Comparison of ENCODE assay signal across 8 cellular contexts in the genomic region with DNA sequence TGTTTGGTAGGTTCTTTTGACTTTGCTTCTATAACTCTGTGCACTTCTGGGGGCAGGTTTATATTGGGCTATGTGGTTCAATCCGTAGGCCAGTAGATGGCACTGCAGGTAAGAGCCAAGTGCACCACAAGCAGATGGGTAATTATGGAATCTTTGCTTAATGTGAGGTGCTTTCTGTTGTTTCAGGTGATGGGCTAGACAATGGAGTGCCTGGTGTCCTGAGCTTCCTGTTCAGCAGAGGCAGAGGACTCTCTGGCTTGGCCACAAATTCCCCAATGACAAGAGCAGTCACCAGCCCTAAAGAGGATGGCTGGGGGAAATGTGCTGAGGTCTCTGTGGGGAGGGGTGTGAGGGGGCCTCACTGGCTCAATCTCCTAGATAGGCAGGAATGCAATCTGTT.
DNase-seq lines count a peak whose midpoint lies in the region; ATAC-seq and TF ChIP-seq lines count a peak whose summit lies in the region.

No MANE protein-coding gene starts in this region.

- H3K27ac Mint-ChIP-seq in Calu3 (ENCODE audit: unreplicated experiment), result no peak overlapping the region

- H3K36me3 Mint-ChIP-seq in Calu3 (ENCODE audit: insufficient read depth, unreplicated experiment), result no peaks in the 10 kb centered on the region

- no peak overlapping the region for H3K4me3 ChIP-seq in esophagus squamous epithelium
- no peak overlapping the region for H3K4me3 ChIP-seq in parathyroid adenoma (ENCODE audit: low read depth, low read length)

- H3K79me2 ChIP-seq in parathyroid adenoma, result no peaks in the 10 kb centered on the region

- TF ChIP-seq CTCF in Calu3 (IDR thresholded peaks at IDR 0.05; ENCODE audit: unreplicated experiment) (peak; percentile 57), esophagus squamous epithelium (IDR thresholded peaks at IDR 0.05) (peak in 5 of 6 experiments; percentile 20 to 52 (median 35)), parathyroid adenoma (IDR thresholded peaks at IDR 0.05) (peak; percentile 22)

- H3K4me1 Mint-ChIP-seq in Calu3 (ENCODE audit: low read depth, unreplicated experiment), result peaks cover 9% of the 10 kb centered on the region

- no peak for TF ChIP-seq POLR2A in esophagus squamous epithelium (IDR thresholded peaks at IDR 0.05)

- H3K4me3 Mint-ChIP-seq in Calu3 (ENCODE audit: low read depth, unreplicated experiment), result no peak overlapping the region

- intact Hi-C loops in Calu3 (cut with micrococcal nuclease; ENCODE audit: unreplicated experiment), result loop anchor here (1.0 kb wide), 1 partner anchor 37 kb away; no protein-coding TSS in a partner anchor
- intact Hi-C loops in esophagus squamous epithelium (cut with DNase I), result no loop called here

- H3K9me3 ChIP-seq in esophagus squamous epithelium (no peaks in the 10 kb centered on the region), parathyroid adenoma (ENCODE audit: control insufficient read depth, low read length) (no peaks in the 10 kb centered on the region)

- ATAC-seq in GM18868 (IDR thresholded peaks at IDR 0.05; ENCODE audit: unreplicated experiment), result peak; percentile 95
- peak; percentile 79 for ATAC-seq in HG03103 (IDR thresholded peaks at IDR 0.05; ENCODE audit: low read depth, unreplicated experiment)

- H3K36me3 ChIP-seq in esophagus squamous epithelium (no peaks in the 10 kb centered on the region), parathyroid adenoma (ENCODE audit: control insufficient read depth, insufficient read depth, low read length) (no peaks in the 10 kb centered on the region)

- CTCF ChIA-PET in Calu3 (lab: Charles Lee), result no interaction called here

- H3K27me3 ChIP-seq in esophagus squamous epithelium (no peaks in the 10 kb centered on the region), parathyroid adenoma (ENCODE audit: control insufficient read depth, insufficient read depth, low read length) (no peaks in the 10 kb centered on the region)

- DNase-seq in Calu3 (peak; percentile 41), NCI-H748 treated with DMSO at 0.1 percent for 48 hours (lab: John Stamatoyannopoulos, UW) (peak; percentile 70), esophagus squamous epithelium (lab: John Stamatoyannopoulos, UW) (no peak), activated gamma-delta T cell (lab: John Stamatoyannopoulos, UW) (no peak)
- DNase-seq in activated effector memory CD4-positive, alpha-beta T cell treated with anti-CD3 and anti-CD28 coated beads, Interleukin-2, amount 50 U/mL, for 16 hours, result no peak

- no TSS peak for BruUV-seq in Calu3 (replicated peaks; lab: Mats Ljungman, UMichigan)

- no peak overlapping the region for H3K27ac ChIP-seq in esophagus squamous epithelium
- H3K27ac ChIP-seq in parathyroid adenoma, result no peak overlapping the region

- H3K27me3 Mint-ChIP-seq in Calu3 (ENCODE audit: unreplicated experiment), result peaks cover 16% of the 10 kb centered on the region

- no peak overlapping the region for H3K9ac ChIP-seq in parathyroid adenoma

- H3K9me3 Mint-ChIP-seq in Calu3 (ENCODE audit: low read depth, unreplicated experiment), result no peaks in the 10 kb centered on the region

- H3K4me1 ChIP-seq in esophagus squamous epithelium (no peaks in the 10 kb centered on the region), parathyroid adenoma (no peaks in the 10 kb centered on the region)

- no peak overlapping the region for H2AFZ ChIP-seq in parathyroid adenoma

- no peak overlapping the region for H3K4me2 ChIP-seq in parathyroid adenoma (ENCODE audit: low read length)

- no CpG with 5 or more reads among the region's 1 CpG for WGBS in esophagus squamous epithelium, 2 donors

Comparison
In these comparisons a context has a peak if more than half of its experiments do, and no peak if none do; other contexts are left out.
1. DNase-seq: peak in Calu3 (single experiment) and NCI-H748 treated with DMSO at 0.1 percent for 48 hours (single experiment); none in esophagus squamous epithelium (single experiment), activated effector memory CD4-positive, alpha-beta T cell treated with anti-CD3 and anti-CD28 coated beads, Interleukin-2, amount 50 U/mL, for 16 hours (single experiment) and activated gamma-delta T cell (single experiment).
2. Peak in every context shown above with its lines, with median percentiles within 50 percentile points of each other: CTCF ChIP-seq.